ENCODE assay signal across 28 cellular contexts in the genomic region with DNA sequence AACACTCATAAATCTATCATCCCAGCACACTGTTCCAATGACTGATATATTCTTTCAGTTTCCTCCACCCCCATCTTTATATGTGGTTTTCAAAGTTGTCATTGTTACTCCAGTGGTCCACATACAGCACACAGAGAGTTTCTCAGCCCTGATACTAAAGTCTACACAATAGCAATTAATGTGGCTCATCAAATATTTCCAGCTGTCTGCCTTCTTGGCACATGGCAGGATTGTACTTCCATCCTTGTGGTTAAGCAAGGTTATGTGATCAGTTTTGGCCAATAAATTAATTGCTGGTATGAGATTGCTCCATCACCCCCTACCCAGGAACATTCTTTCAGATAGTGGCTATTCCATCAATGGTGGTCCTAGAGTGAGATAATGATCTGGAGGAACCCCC.
"Had no signal": no experiment of that assay in that cellular context is flagged by ENCODE, and none has a peak within 500 bp of the region (broad histone marks: within the 10 kb centered on the region; RNA-seq: fewer than 3 reads in every experiment).

No MANE protein-coding gene starts in this region.

- H3K36me3 ChIP-seq: colonic mucosa, esophagus squamous epithelium, heart right ventricle, lower lobe of right lung, right atrium auricular region, spleen, WERI-Rb-1 had no signal

- H3K27ac ChIP-seq: colonic mucosa, epithelial cell of prostate, esophagus squamous epithelium, heart right ventricle, lower lobe of right lung, right atrium auricular region, spleen, testis, WERI-Rb-1 had no signal

- H3K27ac Mint-ChIP-seq: activated T-helper 17 cell treated with anti-CD3 and anti-CD28 coated beads, Interleukin-2, amount 50 U/mL, for 72 hours; natural killer cell; T-helper 1 cell treated with Interleukin-12 subunit alpha and Interleukin-12 subunit beta and Interleukin-4 antibody, amounts not matched to agents 30 μg/mL and 1 μg/mL, for 36 hours had no signal

- H3K27me3 ChIP-seq: colonic mucosa, esophagus squamous epithelium, spleen, testis had no signal

- H3K9me3 Mint-ChIP-seq: activated T-cell treated with anti-CD3 and anti-CD28 coated beads, Interleukin-2, amount 50 U/mL, for 4 hours; activated T-helper 17 cell treated with anti-CD3 and anti-CD28 coated beads, Interleukin-2, amount 50 U/mL, for 72 hours; natural killer cell; T-helper 1 cell treated with Interleukin-12 subunit alpha and Interleukin-12 subunit beta and Interleukin-4 antibody, amounts not matched to agents 30 μg/mL and 1 μg/mL, for 36 hours had no signal

- DNase-seq: activated CD4-positive, alpha-beta T cell treated with anti-CD3 and anti-CD28 coated beads for 48 hours; activated CD4-positive, alpha-beta T cell treated with anti-CD3 and anti-CD28 coated beads, Interleukin-2, amount 50 U/mL, for 48 hours; activated CD8-positive, alpha-beta memory T cell treated with anti-CD3 and anti-CD28 coated beads, Interleukin-2, amount 50 U/mL, for 48 hours; activated gamma-delta T cell treated with Interleukin-2 at 50 U/mL for 16 hours; activated naive CD4-positive, alpha-beta T cell treated with anti-CD3 and anti-CD28 coated beads, Interleukin-2, amount 50 U/mL, for 16 hours; activated T-cell treated with anti-CD3 and anti-CD28 coated beads, Interleukin-2, amount 50 U/mL, for 4 hours; cerebellar nuclear complex; colonic mucosa; effector CD8-positive, alpha-beta T cell; esophagus squamous epithelium; foreskin melanocyte; heart right ventricle; kidney glomerular epithelial cell; lower lobe of right lung; mesenchymal stem cell; natural killer cell; spleen; stimulated activated naive CD4-positive, alpha-beta T cell; T-helper 9 cell; testis; trophoblast cell; WERI-Rb-1 had no signal

- H3K4me1 ChIP-seq: colonic mucosa, esophagus squamous epithelium, lower lobe of right lung, right atrium auricular region, testis had no signal

- H3K36me3 Mint-ChIP-seq: natural killer cell had no signal

- H3K4me3 Mint-ChIP-seq: activated T-cell treated with anti-CD3 and anti-CD28 coated beads, Interleukin-2, amount 50 U/mL, for 4 hours; activated T-helper 17 cell treated with anti-CD3 and anti-CD28 coated beads, Interleukin-2, amount 50 U/mL, for 72 hours; natural killer cell; T-helper 1 cell treated with Interleukin-12 subunit alpha and Interleukin-12 subunit beta and Interleukin-4 antibody, amounts not matched to agents 30 μg/mL and 1 μg/mL, for 36 hours had no signal

- H3K9me3 ChIP-seq: colonic mucosa, esophagus squamous epithelium, heart right ventricle, lower lobe of right lung, right atrium auricular region, spleen, testis had no signal

- ATAC-seq: activated CD4-positive, CD25-positive, alpha-beta regulatory T cell treated with anti-CD3 and anti-CD28 coated beads, Interleukin-2, amount 50 U/mL, for 24 hours; activated T-cell treated with anti-CD3 and anti-CD28 coated beads, Interleukin-2, amount 50 U/mL, for 4 hours; activated T-helper 17 cell treated with anti-CD3 and anti-CD28 coated beads, Interleukin-2, amount 50 U/mL, for 72 hours; heart right ventricle; left lobe of liver; lower lobe of right lung; natural killer cell had no signal

- H3K4me3 ChIP-seq: colonic mucosa, esophagus squamous epithelium, heart right ventricle, lower lobe of right lung, right atrium auricular region, spleen, testis had no signal
